20 cellular contexts compared by ENCODE assay signal in the genomic region with DNA sequence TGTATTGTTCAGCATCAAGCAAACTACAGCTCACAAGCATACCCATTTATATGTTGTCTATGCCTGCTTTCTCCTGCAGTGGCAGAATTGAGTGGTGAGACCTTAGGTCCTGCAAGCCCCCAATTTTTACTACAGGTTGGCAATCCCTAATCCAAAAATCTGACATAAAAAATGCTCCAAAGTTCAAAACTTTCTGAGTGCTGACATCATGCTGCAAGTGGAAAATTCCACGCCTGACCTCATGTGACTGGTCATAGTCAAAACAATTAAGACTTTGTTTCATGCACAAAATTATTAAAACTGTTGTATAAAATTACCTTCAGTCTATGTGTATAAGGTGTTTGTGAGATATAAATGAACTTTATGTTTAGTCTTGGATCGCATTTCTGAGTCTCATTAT.
DNase-seq lines count a peak whose midpoint lies in the region; ATAC-seq, FAIRE-seq and TF ChIP-seq lines count a peak whose summit lies in the region.
"Had no signal": no experiment of that assay in that cellular context is flagged by ENCODE, and none has a peak within 500 bp of the region (broad histone marks: within the 10 kb centered on the region; RNA-seq: fewer than 3 reads in every experiment).

No MANE protein-coding gene starts in this region.

- in situ Hi-C loops in mammary epithelial cell (cut with MboI; ENCODE audit: low sequenced_read_pairs in 2 of 2): no loop called here
- in situ Hi-C loops in brain microvascular endothelial cell (cut with HindIII; ENCODE audit: low pct_ligation_motif_present, low sequenced_read_pairs): no loop called here

- TF ChIP-seq POLR2A in A549 (IDR thresholded peaks at IDR 0.05; ENCODE audit: low read length): no peak

- no peak overlapping the region for H2AFZ ChIP-seq in mammary epithelial cell (ENCODE audit: low read depth, low read length)
- H2AFZ ChIP-seq: GM23338 had no signal

- POLR2A ChIA-PET in A549 (lab: Yijun Ruan, JAX): no interaction called here

- FAIRE-seq in A549 (lab: Jason Lieb, UNC) (no peak), GM18507 (lab: Jason Lieb, UNC) (peak; percentile 46)
- FAIRE-seq: GM12892, H54 had no signal

- H4K20me1 ChIP-seq in mammary epithelial cell (ENCODE audit: insufficient read depth, low read length): no peaks in the 10 kb centered on the region

- BruUV-seq in mammary epithelial cell (replicated peaks; lab: Mats Ljungman, UMichigan): no TSS peak

- peaks cover 35% of the 10 kb centered on the region for H3K4me1 ChIP-seq in A549
- no peaks in the 10 kb centered on the region for H3K4me1 ChIP-seq in mammary epithelial cell (ENCODE audit: insufficient read depth, low read length)
- H3K4me1 ChIP-seq: BE2C, Caco-2 had no signal

- intact Hi-C loops in mammary epithelial cell (cut with micrococcal nuclease) (no loop called here), left cardiac atrium (cut with DNase I) (no loop called here)

- H3K27ac ChIP-seq in A549: no peak overlapping the region
- peak overlapping the region; percentile 26; the same call in 1 of the 2 replicates for H3K27ac ChIP-seq in SK-N-MC
- H3K27ac ChIP-seq in mammary epithelial cell (ENCODE audit: insufficient read depth, low read depth, low read length): no peak overlapping the region
- H3K27ac ChIP-seq in brain microvascular endothelial cell: no peak overlapping the region
- H3K27ac ChIP-seq: HL-60 had no signal

- H3K27me3 ChIP-seq in mammary epithelial cell (ENCODE audit: insufficient read depth, low read length) (no peaks in the 10 kb centered on the region), brain microvascular endothelial cell (replicated peaks) (no peaks in the 10 kb centered on the region)
- H3K27me3 ChIP-seq: BE2C had no signal

- ATAC-seq in A549: no peak
- ATAC-seq in left cardiac atrium: no peak
- no peak for ATAC-seq in GM19397 (IDR thresholded peaks at IDR 0.05; ENCODE audit: unreplicated experiment)
- ATAC-seq: GM23338 had no signal

- dilution Hi-C loops in mammary epithelial cell (cut with HindIII; ENCODE audit: low sequenced_read_pairs): no loop called here

- H3K4me2 ChIP-seq in A549: peak overlapping the region; percentile 25; the same call in 1 of the 3 replicates
- H3K4me2 ChIP-seq in mammary epithelial cell (ENCODE audit: insufficient read depth, low read depth, low read length): no peak overlapping the region
- H3K4me2 ChIP-seq: GM23338 had no signal

- DNase-seq in A549 (ENCODE audit: low read depth in 1 of 2, low spot score in 1 of 2) (no peak), GM18507 (ENCODE audit: extremely low spot score, insufficient read length, low read depth) (no peak), SK-N-MC (ENCODE audit: low read depth, low spot score) (no peak), fibroblast of villous mesenchyme (ENCODE audit: low read depth) (peak; percentile 35), mammary epithelial cell (no peak), left cardiac atrium (no peak), brain microvascular endothelial cell (no peak)
- DNase-seq: ACHN; BE2C; C1 segment of cervical spinal cord; Caco-2; CD4-positive, alpha-beta T cell; GDM1; HCEC 1CT; KBM-7 had no signal

- no peak overlapping the region for H3K9ac ChIP-seq in SK-N-MC (ENCODE audit: insufficient read length)
- no peak overlapping the region for H3K9ac ChIP-seq in mammary epithelial cell (ENCODE audit: insufficient read depth, low read length)

- WGBS in A549 (ENCODE audit: missing lambda C conversion rate): 89% methylated on average over 2 of the region's 2 CpGs
- 93% methylated on average over 2 of the region's 2 CpGs for WGBS in mammary epithelial cell (ENCODE audit: low coverage, missing lambda C conversion rate)

- TF ChIP-seq RAD21 in A549 (conservative IDR thresholded peaks at IDR 0.05 in 1 of 2, IDR thresholded peaks at IDR 0.05 in 1 of 2): no peak

- H3K9me3 ChIP-seq in A549 (no peaks in the 10 kb centered on the region), SK-N-MC (ENCODE audit: low read depth, low read length) (no peaks in the 10 kb centered on the region), mammary epithelial cell (replicated peaks; ENCODE audit: insufficient read depth, low read length) (no peaks in the 10 kb centered on the region)
- H3K9me3 ChIP-seq: BE2C, Caco-2 had no signal

- no peak for TF ChIP-seq EP300 in A549 (IDR thresholded peaks at IDR 0.05)

- no peak overlapping the region for H3K4me3 ChIP-seq in A549
- H3K4me3 ChIP-seq in SK-N-MC: no peak overlapping the region
- H3K4me3 ChIP-seq in fibroblast of villous mesenchyme (ENCODE audit: low read depth, low read length): no peak overlapping the region
- H3K4me3 ChIP-seq in mammary epithelial cell (replicated peaks in 1 of 3; ENCODE audit: insufficient read depth in 1 of 3, low read depth in 2 of 3, low read length in 3 of 3): no peak overlapping the region
- no peak overlapping the region for H3K4me3 ChIP-seq in brain microvascular endothelial cell (ENCODE audit: low read depth, low read length)
- H3K4me3 ChIP-seq: GM23338 had no signal

- H3K36me3 ChIP-seq in SK-N-MC (ENCODE audit: insufficient read depth, low read length): peaks cover 30% of the 10 kb centered on the region
- peaks cover 11% of the 10 kb centered on the region for H3K36me3 ChIP-seq in mammary epithelial cell (ENCODE audit: insufficient read depth, low read length)
- H3K36me3 ChIP-seq in brain microvascular endothelial cell (replicated peaks): no peaks in the 10 kb centered on the region

- no peaks in the 10 kb centered on the region for H3K79me2 ChIP-seq in mammary epithelial cell (ENCODE audit: insufficient read depth, low read length)

- CTCF ChIA-PET in A549 (lab: Yijun Ruan, JAX): no interaction called here
- CTCF ChIA-PET in mammary epithelial cell (lab: Charles Lee; ENCODE audit: low non-redundant PET): no interaction called here

- no peak for TF ChIP-seq CTCF in A549 (IDR thresholded peaks at IDR 0.05)
- TF ChIP-seq CTCF in fibroblast of villous mesenchyme (IDR thresholded peaks at IDR 0.05; ENCODE audit: insufficient read depth, low read depth, low read length): no peak
- TF ChIP-seq CTCF in mammary epithelial cell (conservative IDR thresholded peaks at IDR 0.05 in 1 of 2, IDR thresholded peaks at IDR 0.05 in 1 of 2; ENCODE audit: extremely low read depth in 1 of 2, insufficient read depth in 1 of 2, low read depth in 1 of 2, low read length in 2 of 2): no peak
- no peak for TF ChIP-seq CTCF in brain microvascular endothelial cell (IDR thresholded peaks at IDR 0.05; ENCODE audit: low read depth, low read length, missing control alignments)

TF ChIP-seq in A549, 52 proteins besides CTCF, POLR2A, EP300 and RAD21:
- TF ChIP-seq PBX3 (IDR thresholded peaks at IDR 0.05) (no peak), E2F6 (IDR thresholded peaks at IDR 0.05; ENCODE audit: borderline replicate concordance, low read depth) (no peak), POLR2AphosphoS2 (conservative IDR thresholded peaks at IDR 0.05; ENCODE audit: low read length) (no peak), ATOH8 (CRISPR knock-in tag; IDR thresholded peaks at IDR 0.05; ENCODE audit: low read depth) (no peak), SREBF2 (IDR thresholded peaks at IDR 0.05) (no peak), MAFK (IDR thresholded peaks at IDR 0.05; ENCODE audit: partially characterized antibody) (no peak), JUN (IDR thresholded peaks at IDR 0.05) (no peak), ZFP36 (IDR thresholded peaks at IDR 0.05; ENCODE audit: borderline replicate concordance, partially characterized antibody) (no peak), ESRRA (IDR thresholded peaks at IDR 0.05; ENCODE audit: borderline replicate concordance, low read length) (no peak), KDM5A (IDR thresholded peaks at IDR 0.05) (no peak), RARB (CRISPR knock-in tag; IDR thresholded peaks at IDR 0.05) (no peak), HOXB13 (CRISPR knock-in tag; IDR thresholded peaks at IDR 0.05; ENCODE audit: low read depth) (no peak), ZNF302 (CRISPR knock-in tag; IDR thresholded peaks at IDR 0.05) (no peak), FOXS1 (CRISPR knock-in tag; IDR thresholded peaks at IDR 0.05) (no peak), RCOR1 (IDR thresholded peaks at IDR 0.05; ENCODE audit: low read depth, low read length) (no peak)
- TF ChIP-seq, protein P1, sequence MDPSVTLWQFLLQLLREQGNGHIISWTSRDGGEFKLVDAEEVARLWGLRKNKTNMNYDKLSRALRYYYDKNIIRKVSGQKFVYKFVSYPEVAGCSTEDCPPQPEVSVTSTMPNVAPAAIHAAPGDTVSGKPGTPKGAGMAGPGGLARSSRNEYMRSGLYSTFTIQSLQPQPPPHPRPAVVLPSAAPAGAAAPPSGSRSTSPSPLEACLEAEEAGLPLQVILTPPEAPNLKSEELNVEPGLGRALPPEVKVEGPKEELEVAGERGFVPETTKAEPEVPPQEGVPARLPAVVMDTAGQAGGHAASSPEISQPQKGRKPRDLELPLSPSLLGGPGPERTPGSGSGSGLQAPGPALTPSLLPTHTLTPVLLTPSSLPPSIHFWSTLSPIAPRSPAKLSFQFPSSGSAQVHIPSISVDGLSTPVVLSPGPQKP (IDR thresholded peaks at IDR 0.05; ENCODE audit: low read depth, low read length): no peak
